ENCODE assay signal across 20 cellular contexts in the genomic region with DNA sequence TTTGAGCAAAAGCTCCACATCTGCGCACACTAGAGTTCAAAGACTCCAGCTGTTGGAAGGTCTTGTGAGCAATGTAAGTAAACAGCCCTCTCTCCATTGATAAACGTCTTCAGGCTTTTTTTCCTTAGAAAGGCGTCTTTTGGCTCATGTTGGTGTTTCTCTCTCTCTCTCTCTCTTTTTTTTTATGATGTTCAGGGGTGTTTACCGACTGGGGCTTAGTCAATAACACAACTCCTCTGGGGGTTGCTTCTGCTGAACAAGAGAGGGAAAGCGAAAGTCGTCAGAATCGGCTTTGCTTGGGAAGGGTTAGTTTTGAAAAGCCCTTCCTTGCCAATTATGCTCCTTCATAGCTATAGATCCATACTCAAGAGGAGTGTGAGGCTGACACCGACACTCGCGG. TPM values are rescaled to one million over a fixed set of nuclear protein-coding genes. Genes with fewer than 3 reads are reported as not detected.
DNase-seq lines count a peak whose midpoint lies in the region; ATAC-seq and TF ChIP-seq lines count a peak whose summit lies in the region.
"Had no signal": no experiment of that assay in that cellular context is flagged by ENCODE, and none has a peak within 500 bp of the region (broad histone marks: within the 10 kb centered on the region; RNA-seq: fewer than 3 reads in every experiment).

No MANE protein-coding gene starts in this region.

- H3K9ac ChIP-seq in GM23248 (no peak overlapping the region), skeletal muscle satellite cell (ENCODE audit: low read depth, low read length) (no peak overlapping the region), smooth muscle cell (ENCODE audit: low read depth) (no peak overlapping the region)
- H3K9ac ChIP-seq: KMS-11, neural progenitor cell, SK-N-SH had no signal

- 12 to 13% methylated on average over 10 of the region's 10 CpGs for WGBS in GM23248 (ENCODE audit: low coverage in 1 of 2, low lambda C conversion rate in 2 of 2, missing lambda C conversion rate in 2 of 2), 2 experiments
- 78% methylated on average over 10 of the region's 10 CpGs for WGBS in smooth muscle cell (ENCODE audit: low lambda C conversion rate)

- H3K9me3 ChIP-seq in GM23248 (ENCODE audit: low read depth) (no peaks in the 10 kb centered on the region), skeletal muscle satellite cell (replicated peaks; ENCODE audit: low read length) (no peaks in the 10 kb centered on the region), smooth muscle cell (replicated peaks; ENCODE audit: low read depth) (no peaks in the 10 kb centered on the region)
- H3K9me3 ChIP-seq: BE2C, SK-N-SH had no signal

- H3K36me3 ChIP-seq in GM23248 (ENCODE audit: low read depth) (no peaks in the 10 kb centered on the region), skeletal muscle satellite cell (ENCODE audit: insufficient read depth, low read length) (no peaks in the 10 kb centered on the region), smooth muscle cell (ENCODE audit: low read depth) (no peaks in the 10 kb centered on the region)
- H3K36me3 ChIP-seq: BE2C, neural progenitor cell had no signal

- peak overlapping the region; percentile 61 for H3K4me3 ChIP-seq in GM23248
- peak overlapping the region; percentile 45 for H3K4me3 ChIP-seq in choroid plexus epithelial cell (ENCODE audit: low read depth, low read length)
- H3K4me3 ChIP-seq in skeletal muscle satellite cell (ENCODE audit: low read length) = peak overlapping the region; percentile 43
- no peak overlapping the region for H3K4me3 ChIP-seq in smooth muscle cell
- H3K4me3 ChIP-seq: neural progenitor cell had no signal

- DNase-seq in GM23248 = peak; percentile 22
- DNase-seq in choroid plexus epithelial cell (ENCODE audit: low read depth) = peak; percentile 80
- peak; percentile 63 for DNase-seq in iris pigment epithelial cell (ENCODE audit: low read depth)
- no peak for DNase-seq in NCI-H345 (lab: John Stamatoyannopoulos, UW)
- no peak for DNase-seq in smooth muscle cell (lab: John Stamatoyannopoulos, UW; ENCODE audit: unreplicated experiment)
- no peak for DNase-seq in NCI-H2171 (lab: John Stamatoyannopoulos, UW)
- DNase-seq: activated CD8-positive, alpha-beta memory T cell treated with anti-CD3 and anti-CD28 coated beads, Interleukin-2, amount 50 U/mL, for 4 hours; BE2C; dermis blood vessel endothelial cell; foreskin keratinocyte; GOT3; NCI-H1694; NCI-H774; SK-N-SH had no signal

- H4K20me1 ChIP-seq in GM23248 (ENCODE audit: insufficient read depth) (no peaks in the 10 kb centered on the region), smooth muscle cell (ENCODE audit: low read depth) (no peaks in the 10 kb centered on the region)

- peaks cover 11% of the 10 kb centered on the region; the same call in 1 of the 2 replicates for H3F3A ChIP-seq in GM23248 (ENCODE audit: insufficient read depth)
- peaks cover 8% of the 10 kb centered on the region for H3F3A ChIP-seq in smooth muscle cell (ENCODE audit: low read depth)

- no peak overlapping the region for H3K27ac ChIP-seq in GM23248
- H3K27ac ChIP-seq in smooth muscle cell (ENCODE audit: low read depth) = no peak overlapping the region
- H3K27ac ChIP-seq: foreskin keratinocyte, KMS-11, neural progenitor cell, VCaP had no signal

- H3K4me1 ChIP-seq in GM23248 (ENCODE audit: insufficient read depth) = peaks cover 10% of the 10 kb centered on the region
- peaks cover 22% of the 10 kb centered on the region for H3K4me1 ChIP-seq in skeletal muscle satellite cell (ENCODE audit: control insufficient read depth, insufficient read depth, low read length)
- H3K4me1 ChIP-seq in smooth muscle cell (ENCODE audit: low read depth) = peaks cover 11% of the 10 kb centered on the region
- H3K4me1 ChIP-seq: BE2C, foreskin keratinocyte had no signal

- H3K4me2 ChIP-seq in GM23248 (ENCODE audit: unreplicated experiment) (peak overlapping the region; percentile 62), skeletal muscle satellite cell (ENCODE audit: low read length) (peak overlapping the region; percentile 73), smooth muscle cell (no peak overlapping the region)
- H3K4me2 ChIP-seq: KMS-11, neural progenitor cell, SK-N-SH had no signal

- H3K79me2 ChIP-seq in GM23248 (ENCODE audit: insufficient read depth) (no peaks in the 10 kb centered on the region), smooth muscle cell (ENCODE audit: low read depth) (no peaks in the 10 kb centered on the region)

- H3K27me3 ChIP-seq in GM23248 (replicated peaks; ENCODE audit: insufficient read depth) (peaks cover 40% of the 10 kb centered on the region), skeletal muscle satellite cell (ENCODE audit: control insufficient read depth, insufficient read depth, low read length) (no peaks in the 10 kb centered on the region), smooth muscle cell (ENCODE audit: low read depth) (no peaks in the 10 kb centered on the region)
- H3K27me3 ChIP-seq: BE2C, neural progenitor cell had no signal

- in situ Hi-C loops in GM23248 (cut with MboI) = no loop called here

- H3K9me2 ChIP-seq in GM23248 (ENCODE audit: insufficient read depth) = no peaks in the 10 kb centered on the region
- H3K9me2 ChIP-seq: SK-N-SH had no signal

- TF ChIP-seq CTCF in choroid plexus epithelial cell (conservative IDR thresholded peaks at IDR 0.05; ENCODE audit: low read depth, low read length) (no peak), smooth muscle cell (IDR thresholded peaks at IDR 0.05; ENCODE audit: borderline replicate concordance, insufficient read depth, poor library complexity, severe bottlenecking) (no peak)

- H2AFZ ChIP-seq in GM23248 (peak overlapping the region; percentile 54), smooth muscle cell (ENCODE audit: low read depth) (no peak overlapping the region)
- H2AFZ ChIP-seq: neural progenitor cell had no signal

- ATAC-seq in HG03159 (IDR thresholded peaks at IDR 0.05; ENCODE audit: unreplicated experiment) = no peak
- ATAC-seq: foreskin keratinocyte had no signal

RNA-seq across cellular contexts. Expression of gene C1QTNF7, which starts 53.1 kb away (rescaled TPM):
- not detected in 2 replicates for total RNA-seq in GM23248 (2014; rRNA removed; shearing (Covaris generic))
- polyA plus RNA-seq in GM23248 (2016; fragmentation: Nextera tagmentation; extraction: Ambion mirVana) (not detected in 2 replicates), smooth muscle cell (0.91 and 2.3 TPM in 2 replicates)
- total RNA-seq in skeletal muscle satellite cell (2012; rRNA removed) = not detected in 2 replicates
- 1.6 and 5.3 TPM in 2 replicates for total RNA-seq in smooth muscle cell
- total RNA-seq: dermis blood vessel endothelial cell, foreskin keratinocyte had no signal
- polyA plus RNA-seq: foreskin keratinocyte, keratinocyte, SK-N-SH had no signal

Comparison
In these comparisons a context has a peak if more than half of its experiments do, and no peak if none do; other contexts are left out.
1. DNase-seq: peak in GM23248 (single experiment), choroid plexus epithelial cell (single experiment) and iris pigment epithelial cell (single experiment); none in NCI-H345 (single experiment), smooth muscle cell (single experiment) and NCI-H2171 (single experiment).